8 cellular contexts compared by ENCODE assay signal in the genomic region with DNA sequence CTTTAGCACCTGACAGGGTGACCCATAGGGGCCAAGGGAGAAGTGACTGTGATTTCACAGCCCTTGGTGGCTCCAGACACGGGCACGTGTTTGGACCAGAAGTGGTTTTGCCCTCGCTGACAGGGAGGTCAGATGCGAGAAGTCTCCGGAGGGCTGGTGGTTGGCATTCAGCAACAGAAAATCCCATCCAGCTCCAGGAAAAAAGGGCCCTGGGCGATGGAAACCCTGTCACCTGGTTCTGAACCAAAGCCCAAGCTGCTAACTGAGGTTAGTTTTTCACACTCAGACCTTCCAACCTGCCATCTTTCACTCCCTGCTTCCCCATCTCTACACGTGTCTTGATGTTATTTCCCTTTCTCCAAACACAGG.
DNase-seq lines count a peak whose midpoint lies in the region; ATAC-seq and TF ChIP-seq lines count a peak whose summit lies in the region.

No MANE protein-coding gene starts in this region.

- peak; percentile 18 for ATAC-seq in HG02870 (IDR thresholded peaks at IDR 0.05; ENCODE audit: unreplicated experiment)
- ATAC-seq in GM21367 (IDR thresholded peaks at IDR 0.05; ENCODE audit: unreplicated experiment) = no peak

- H4K20me1 ChIP-seq in BLaER1 = no peaks in the 10 kb centered on the region

- in situ Hi-C loops in brain microvascular endothelial cell (cut with HindIII; ENCODE audit: low pct_ligation_motif_present, low sequenced_read_pairs) = no loop called here

- no peaks in the 10 kb centered on the region for H3K27me3 ChIP-seq in BLaER1
- H3K27me3 ChIP-seq in brain microvascular endothelial cell (replicated peaks) = no peaks in the 10 kb centered on the region

- TF ChIP-seq CTCF in brain microvascular endothelial cell (IDR thresholded peaks at IDR 0.05; ENCODE audit: low read depth, low read length, missing control alignments) = no peak

- peaks cover 44% of the 10 kb centered on the region for H3K4me1 ChIP-seq in BLaER1

- no peak overlapping the region for H3K9ac ChIP-seq in BLaER1

- intact Hi-C loops in posterior vena cava (cut with DNase I) = loop anchor here in 1 of 2 donors (10.0 kb wide), 1 partner anchor 280 kb away; no protein-coding TSS in a partner anchor

- H3K9me3 ChIP-seq in BLaER1 = no peaks in the 10 kb centered on the region

- no peak overlapping the region for H3K4me3 ChIP-seq in BLaER1
- no peak overlapping the region for H3K4me3 ChIP-seq in brain microvascular endothelial cell (ENCODE audit: low read depth, low read length)

- DNase-seq in brain microvascular endothelial cell (no peak), mucosa of gallbladder (ENCODE audit: low spot score) (peak; percentile 13), NCI-H2029 treated with DMSO at 0.1 percent for 48 hours (lab: John Stamatoyannopoulos, UW) (no peak), posterior vena cava (ENCODE audit: low spot score) (no peak)
- no peak for DNase-seq in activated CD4-positive, alpha-beta T cell treated with anti-CD3 and anti-CD28 coated beads, Interleukin-2, amount 50 U/mL, for 4 hours

- peak overlapping the region; percentile 29; the same call in 1 of the 2 replicates for H3K27ac ChIP-seq in BLaER1
- H3K27ac ChIP-seq in brain microvascular endothelial cell = peak overlapping the region; percentile 87

- H3K4me2 ChIP-seq in BLaER1 = peak overlapping the region; percentile 75

- H3K36me3 ChIP-seq in BLaER1 = no peaks in the 10 kb centered on the region
- no peaks in the 10 kb centered on the region for H3K36me3 ChIP-seq in brain microvascular endothelial cell (replicated peaks)
